10 cellular contexts compared by ENCODE assay signal in the genomic region with DNA sequence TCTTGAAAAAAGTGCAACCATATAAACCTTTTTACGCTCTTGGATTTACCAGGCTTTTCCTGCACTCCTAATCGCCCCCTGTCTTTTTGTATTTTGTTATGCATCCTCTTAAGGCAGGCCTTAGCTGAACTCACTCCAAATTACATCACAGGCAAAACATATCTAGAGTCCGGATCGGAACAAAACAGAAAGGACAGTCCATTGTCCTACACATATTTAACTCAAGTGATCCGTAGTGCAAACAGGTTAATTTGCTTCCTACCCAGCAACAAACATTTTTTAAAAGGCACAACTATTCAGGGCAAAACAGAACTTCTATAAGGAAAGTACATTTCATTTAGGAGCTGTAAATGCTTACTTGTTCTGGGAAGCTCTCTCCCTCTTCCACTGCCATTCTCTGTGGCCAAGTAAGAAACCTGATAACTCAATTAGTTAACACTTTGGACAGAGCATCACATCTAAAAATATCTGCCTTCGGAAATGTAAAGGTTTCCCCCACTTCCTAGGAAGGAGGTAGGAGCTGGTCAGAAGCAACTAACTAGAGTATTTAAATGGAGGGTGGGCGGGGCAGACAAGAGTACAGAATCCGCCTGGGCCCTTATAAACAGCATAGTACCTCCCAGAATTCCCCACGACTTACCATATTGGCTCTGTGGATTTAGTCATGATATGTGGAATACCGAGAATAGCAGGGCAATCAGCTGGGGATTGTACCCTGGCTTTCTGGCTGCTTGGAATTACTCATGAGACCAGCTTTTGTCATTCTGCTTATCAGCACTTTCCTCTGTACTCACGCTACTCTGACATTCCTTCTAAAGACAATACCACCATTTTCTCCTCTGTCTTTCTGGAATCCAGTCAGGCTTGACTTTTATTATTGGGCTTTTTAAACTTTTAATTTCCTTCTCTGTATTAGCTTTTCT.
DNase-seq lines count a peak whose midpoint lies in the region; ATAC-seq lines count a peak whose summit lies in the region.
"Had no signal": no experiment of that assay in that cellular context is flagged by ENCODE, and none has a peak within 500 bp of the region (broad histone marks: within the 10 kb centered on the region; RNA-seq: fewer than 3 reads in every experiment).

No MANE protein-coding gene starts in this region.

- peak overlapping the region; percentile 43; the same call in 1 of the 2 replicates for H3K9ac ChIP-seq in ES-I3 (ENCODE audit: low read depth, low read length)
- H3K9ac ChIP-seq in trophoblast cell (ENCODE audit: low read length): no peak overlapping the region

- no peak overlapping the region for H2BK12ac ChIP-seq in trophoblast cell (ENCODE audit: low read length)

- H3K18ac ChIP-seq in trophoblast cell (ENCODE audit: low read length): no peak overlapping the region

- H3K4me1 ChIP-seq in ES-I3 (ENCODE audit: insufficient read depth, low read length) (peaks cover 12% of the 10 kb centered on the region), trophoblast cell (ENCODE audit: control insufficient read depth in 1 of 2, insufficient read depth in 2 of 2, low read length in 2 of 2) (peaks cover 0 to 6% of the 10 kb centered on the region in 2 experiments)

- H3K4me2 ChIP-seq in trophoblast cell (ENCODE audit: low read length): peak overlapping the region; percentile 32

- intact Hi-C loops in left ventricle myocardium superior (cut with micrococcal nuclease): loop anchor here (5.0 kb wide), 1 partner anchor 52 kb away; no protein-coding TSS in a partner anchor

- H3K27me3 ChIP-seq in trophoblast cell (ENCODE audit: insufficient read depth, low read length): no peaks in the 10 kb centered on the region

- H3K9me3 ChIP-seq in ES-I3 (ENCODE audit: control insufficient read depth, insufficient read depth, low read length): no peaks in the 10 kb centered on the region
- H3K9me3 ChIP-seq in trophoblast cell (ENCODE audit: insufficient read depth, low read depth, low read length): no peaks in the 10 kb centered on the region

- H3K27ac ChIP-seq in trophoblast cell (ENCODE audit: low read depth, low read length): peak overlapping the region; percentile 78
- H3K27ac ChIP-seq: C4-2B had no signal

- H2BK5ac ChIP-seq in trophoblast cell (ENCODE audit: low read depth, low read length, poor library complexity): no peak overlapping the region

- H3K4ac ChIP-seq in trophoblast cell (ENCODE audit: low read depth, low read length): no peak overlapping the region

- H2AFZ ChIP-seq in trophoblast cell (ENCODE audit: insufficient read depth, low read length, poor library complexity): no peak overlapping the region

- no peak overlapping the region for H3K4me3 ChIP-seq in trophoblast cell (ENCODE audit: low read depth, low read length)

- H3K36me3 ChIP-seq in ES-I3 (ENCODE audit: insufficient read depth, low read length) (no peaks in the 10 kb centered on the region), trophoblast cell (ENCODE audit: control insufficient read depth in 1 of 2, insufficient read depth in 2 of 2, low read length in 2 of 2) (no peaks in the 10 kb centered on the region)

- H4K8ac ChIP-seq in trophoblast cell (ENCODE audit: low read depth, low read length): no peak overlapping the region

- H2AK5ac ChIP-seq in trophoblast cell (ENCODE audit: low read length): no peak overlapping the region

- H2BK120ac ChIP-seq in trophoblast cell (ENCODE audit: insufficient read depth, low read length, poor library complexity): no peak overlapping the region

- WGBS in trophoblast cell (ENCODE audit: extremely low coverage, insufficient coverage, insufficient read length): no CpG with 5 or more reads among the region's 11 CpGs

- DNase-seq in amniotic epithelial cell (ENCODE audit: low read depth) (peak; percentile 85), left ventricle myocardium superior (no peak), trophoblast cell (peak; percentile 82 to 92), NCI-H1048 (lab: John Stamatoyannopoulos, UW) (no peak), NCI-H526 treated with DMSO at 0.1 percent for 48 hours (lab: John Stamatoyannopoulos, UW) (no peak)
- DNase-seq in activated CD4-positive, alpha-beta T cell treated with anti-CD3 and anti-CD28 coated beads, Interleukin-2, amount 50 U/mL, for 48 hours: no peak
- DNase-seq: T-cell had no signal

- H4K12ac ChIP-seq in trophoblast cell (ENCODE audit: low read depth, low read length): no peak overlapping the region

- no peak overlapping the region for H3K23ac ChIP-seq in trophoblast cell (ENCODE audit: low read length)

- H4K91ac ChIP-seq in trophoblast cell (ENCODE audit: low read depth, low read length): no peak overlapping the region

- H3K14ac ChIP-seq in trophoblast cell (ENCODE audit: low read length): no peak overlapping the region

- ATAC-seq in left ventricle myocardium superior: peak; percentile 89
- ATAC-seq in HG03175 (IDR thresholded peaks at IDR 0.05; ENCODE audit: unreplicated experiment): no peak
- ATAC-seq: T-cell had no signal

- H3K79me1 ChIP-seq in trophoblast cell (ENCODE audit: low read length): peaks cover 2% of the 10 kb centered on the region

- no peaks in the 10 kb centered on the region for H3K79me2 ChIP-seq in trophoblast cell (ENCODE audit: control insufficient read depth, insufficient read depth, low read length, poor library complexity)

Comparison
In these comparisons a context has a peak if more than half of its experiments do, and no peak if none do; other contexts are left out.
1. DNase-seq: peak in amniotic epithelial cell (single experiment) and trophoblast cell (2 of 2); none in left ventricle myocardium superior (single experiment), activated CD4-positive, alpha-beta T cell treated with anti-CD3 and anti-CD28 coated beads, Interleukin-2, amount 50 U/mL, for 48 hours (0 of 2), NCI-H1048 (single experiment) and NCI-H526 treated with DMSO at 0.1 percent for 48 hours (single experiment).